Comparison of ENCODE assay signal across 16 cellular contexts in the genomic region with DNA sequence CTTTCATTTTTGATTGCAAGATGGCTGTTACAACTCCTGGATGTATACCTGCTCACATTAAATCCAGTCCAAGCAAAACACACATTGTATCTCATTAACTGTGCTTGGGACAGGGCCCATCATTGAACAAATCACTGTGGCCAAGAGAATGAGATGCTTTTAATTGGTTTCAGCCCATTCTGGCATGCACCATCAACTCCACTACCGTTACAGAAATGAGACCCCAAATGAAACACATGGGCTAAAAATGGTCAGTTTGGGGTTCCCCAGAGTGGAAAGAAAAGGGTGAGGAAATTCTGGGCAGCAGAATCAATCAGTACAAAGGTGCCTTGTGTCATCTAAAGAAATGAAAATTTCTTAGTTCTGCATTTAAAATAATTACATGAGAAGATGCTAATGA. TPM values are rescaled to one million over a fixed set of nuclear protein-coding genes. Genes with fewer than 3 reads are reported as not detected.
A peak's percentile ranks its signal among the peaks of the same experiment; 100 is the strongest.
DNase-seq lines count a peak whose midpoint lies in the region; ATAC-seq and TF ChIP-seq lines count a peak whose summit lies in the region.
"Had no signal": no experiment of that assay in that cellular context is flagged by ENCODE, and none has a peak within 500 bp of the region (broad histone marks: within the 10 kb centered on the region; RNA-seq: fewer than 3 reads in every experiment).

No MANE protein-coding gene starts in this region.

- H3K4me1 ChIP-seq in stomach: no peaks in the 10 kb centered on the region

- H3K4me3 ChIP-seq in stomach: no peak overlapping the region
- H3K4me3 ChIP-seq: SK-N-MC had no signal

- 58 to 85% (median 80%) methylated on average over 1 of the region's 1 CpG for WGBS in stomach, 5 donors

- TF ChIP-seq EP300 in stomach (IDR thresholded peaks at IDR 0.05): no peak

- no peaks in the 10 kb centered on the region for H3K27me3 ChIP-seq in stomach

- peak; percentile 36 for ATAC-seq in GM18519 (IDR thresholded peaks at IDR 0.05; ENCODE audit: low FRiP score, unreplicated experiment)
- peak; percentile 52 for ATAC-seq in HG02642 (IDR thresholded peaks at IDR 0.05; ENCODE audit: poor library complexity, unreplicated experiment)
- ATAC-seq in HG03432 (IDR thresholded peaks at IDR 0.05; ENCODE audit: unreplicated experiment): peak; percentile 30
- ATAC-seq in GM19324 (IDR thresholded peaks at IDR 0.05; ENCODE audit: low FRiP score, unreplicated experiment): no peak
- ATAC-seq: T-cell had no signal

- no peaks in the 10 kb centered on the region for H3K9me3 ChIP-seq in stomach

- intact Hi-C loops in stomach (cut with DNase I; ENCODE audit: low total_unique reads): no loop called here

- peaks cover 0 to 6% (median 0%) of the 10 kb centered on the region in 4 donors for H3K36me3 ChIP-seq in stomach

- DNase-seq in activated CD4-positive, alpha-beta T cell treated with anti-CD3 and anti-CD28 coated beads for 4 hours: no peak
- no peak for DNase-seq in NK-92 (lab: John Stamatoyannopoulos, UW; ENCODE audit: unreplicated experiment)
- no peak for DNase-seq in stomach
- DNase-seq: DMS79 treated with DMSO at 0.1 percent for 48 hours, H9, NCI-H1092 treated with DMSO at 0.1 percent for 48 hours, NCI-H2081 treated with DMSO at 0.1 percent for 48 hours, NCI-H446 treated with DMSO at 0.1 percent for 48 hours, Right ventricle myocardium superior, T-cell had no signal

- no peak for TF ChIP-seq CTCF in stomach (IDR thresholded peaks at IDR 0.05)

- no peak overlapping the region for H3K27ac ChIP-seq in stomach
- H3K27ac ChIP-seq: SK-N-MC had no signal

- TF ChIP-seq POLR2A in stomach (IDR thresholded peaks at IDR 0.05): no peak

RNA-seq across cellular contexts. Expression of a gene that starts 52.7 kb away (rescaled TPM):
- total RNA-seq in stomach: 10 to 100 TPM in 1 of 5 donors, 1 to 10 TPM in 2, under 1 TPM in 2; 0.87 to 19.5 (median 2.3) TPM
- 1 to 10 TPM in 2 of 3 donors, under 1 TPM in 1; 0.65 to 1.5 (median 1.1) TPM for polyA plus RNA-seq in stomach
- total RNA-seq: OCI-LY7 had no signal
